ENCODE assay signal across 2 cellular contexts in the genomic region with DNA sequence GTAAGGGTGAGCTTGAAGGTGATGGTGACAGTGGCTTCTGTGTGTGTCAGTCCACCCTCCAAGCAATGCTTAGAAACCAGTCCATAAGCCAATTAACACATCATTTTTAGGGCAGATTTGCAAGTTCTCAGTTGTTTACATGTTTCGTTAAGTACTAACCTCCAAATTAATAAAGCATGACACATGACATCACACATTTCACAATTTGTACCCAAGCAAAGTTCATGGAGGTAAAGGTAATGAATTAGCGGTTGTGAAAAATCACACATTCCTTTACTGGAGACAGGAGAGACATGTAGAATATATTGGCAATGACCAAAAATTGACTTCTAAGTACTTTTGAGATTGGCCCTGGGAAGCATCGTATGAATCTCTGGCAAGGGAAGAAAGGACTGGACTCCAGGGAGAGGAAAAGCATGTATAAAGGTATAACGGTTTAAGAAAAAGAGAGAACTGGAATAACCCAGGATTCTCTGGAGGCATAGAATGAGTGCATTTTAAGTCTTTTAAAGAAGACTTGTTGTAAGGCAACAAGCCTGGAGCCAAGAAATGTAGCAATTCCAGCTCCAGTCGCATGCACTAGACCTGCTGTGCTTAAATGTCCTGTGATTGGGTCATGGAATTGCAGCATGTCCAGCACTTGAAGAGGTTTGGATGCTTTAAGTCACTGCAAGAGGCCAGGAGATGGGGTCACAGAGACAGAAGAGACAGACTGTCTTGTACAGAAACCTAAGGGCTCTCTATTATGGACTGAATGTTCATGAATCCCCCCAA.
TF ChIP-seq lines count a peak whose summit lies in the region.

No MANE protein-coding gene starts in this region.

TF ChIP-seq in liver, 16 proteins besides CTCF, POLR2A, EP300 and RAD21:
- TF ChIP-seq HNF4A (conservative IDR thresholded peaks at IDR 0.05) (peak; percentile 59 to 68), RXRA (IDR thresholded peaks at IDR 0.05) (peak; percentile 14 to 55), GABPA (IDR thresholded peaks at IDR 0.05 in 1 of 2, conservative IDR thresholded peaks at IDR 0.05 in 1 of 2) (no peak)

TF ChIP-seq in HepG2, 621 proteins besides CTCF, POLR2A, EP300 and RAD21:
- TF ChIP-seq, protein P1, sequence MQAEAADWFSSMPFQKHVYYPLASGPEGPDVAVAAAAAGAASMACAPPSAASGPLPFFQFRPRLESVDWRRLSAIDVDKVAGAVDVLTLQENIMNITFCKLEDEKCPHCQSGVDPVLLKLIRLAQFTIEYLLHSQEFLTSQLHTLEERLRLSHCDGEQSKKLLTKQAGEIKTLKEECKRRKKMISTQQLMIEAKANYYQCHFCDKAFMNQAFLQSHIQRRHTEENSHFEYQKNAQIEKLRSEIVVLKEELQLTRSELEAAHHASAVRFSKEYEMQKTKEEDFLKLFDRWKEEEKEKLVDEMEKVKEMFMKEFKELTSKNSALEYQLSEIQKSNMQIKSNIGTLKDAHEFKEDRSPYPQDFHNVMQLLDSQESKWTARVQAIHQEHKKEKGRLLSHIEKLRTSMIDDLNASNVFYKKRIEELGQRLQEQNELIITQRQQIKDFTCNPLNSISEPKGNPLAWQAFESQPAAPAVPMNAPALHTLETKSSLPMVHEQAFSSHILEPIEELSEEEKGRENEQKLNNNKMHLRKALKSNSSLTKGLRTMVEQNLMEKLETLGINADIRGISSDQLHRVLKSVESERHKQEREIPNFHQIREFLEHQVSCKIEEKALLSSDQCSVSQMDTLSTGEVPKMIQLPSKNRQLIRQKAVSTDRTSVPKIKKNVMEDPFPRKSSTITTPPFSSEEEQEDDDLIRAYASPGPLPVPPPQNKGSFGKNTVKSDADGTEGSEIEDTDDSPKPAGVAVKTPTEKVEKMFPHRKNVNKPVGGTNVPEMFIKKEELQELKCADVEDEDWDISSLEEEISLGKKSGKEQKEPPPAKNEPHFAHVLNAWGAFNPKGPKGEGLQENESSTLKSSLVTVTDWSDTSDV (CRISPR knock-in tag; IDR thresholded peaks at IDR 0.05), result no peak
- TF ChIP-seq, protein P2, sequence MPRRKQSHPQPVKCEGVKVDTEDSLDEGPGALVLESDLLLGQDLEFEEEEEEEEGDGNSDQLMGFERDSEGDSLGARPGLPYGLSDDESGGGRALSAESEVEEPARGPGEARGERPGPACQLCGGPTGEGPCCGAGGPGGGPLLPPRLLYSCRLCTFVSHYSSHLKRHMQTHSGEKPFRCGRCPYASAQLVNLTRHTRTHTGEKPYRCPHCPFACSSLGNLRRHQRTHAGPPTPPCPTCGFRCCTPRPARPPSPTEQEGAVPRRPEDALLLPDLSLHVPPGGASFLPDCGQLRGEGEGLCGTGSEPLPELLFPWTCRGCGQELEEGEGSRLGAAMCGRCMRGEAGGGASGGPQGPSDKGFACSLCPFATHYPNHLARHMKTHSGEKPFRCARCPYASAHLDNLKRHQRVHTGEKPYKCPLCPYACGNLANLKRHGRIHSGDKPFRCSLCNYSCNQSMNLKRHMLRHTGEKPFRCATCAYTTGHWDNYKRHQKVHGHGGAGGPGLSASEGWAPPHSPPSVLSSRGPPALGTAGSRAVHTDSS (CRISPR knock-in tag; conservative IDR thresholded peaks at IDR 0.05), result no peak
- TF ChIP-seq SMARCE1 (IDR thresholded peaks at IDR 0.05; ENCODE audit: borderline replicate concordance) (no peak), TOPORS (CRISPR knock-in tag; IDR thresholded peaks at IDR 0.05) (no peak), GTF2F1 (IDR thresholded peaks at IDR 0.05; ENCODE audit: low read length) (no peak), REPIN1 (CRISPR knock-in tag; IDR thresholded peaks at IDR 0.05; ENCODE audit: borderline replicate concordance, low read depth) (no peak), ZNF451 (CRISPR knock-in tag; IDR thresholded peaks at IDR 0.05) (no peak), ZNF34 (CRISPR knock-in tag; IDR thresholded peaks at IDR 0.05; ENCODE audit: borderline replicate concordance) (no peak), ZNF10 (CRISPR knock-in tag; IDR thresholded peaks at IDR 0.05; ENCODE audit: borderline replicate concordance, low read depth) (no peak), ZNF12 (CRISPR knock-in tag; IDR thresholded peaks at IDR 0.05) (no peak), JARID2 (CRISPR knock-in tag; IDR thresholded peaks at IDR 0.05; ENCODE audit: insufficient replicate concordance) (no peak), IRX3 (CRISPR knock-in tag; IDR thresholded peaks at IDR 0.05; ENCODE audit: borderline replicate concordance, low read depth) (no peak), RAD51 (IDR thresholded peaks at IDR 0.05; ENCODE audit: borderline replicate concordance) (no peak), DR1 (CRISPR knock-in tag; IDR thresholded peaks at IDR 0.05) (no peak), STAT5B (CRISPR knock-in tag; IDR thresholded peaks at IDR 0.05) (no peak), NFYB (CRISPR knock-in tag; IDR thresholded peaks at IDR 0.05) (no peak)
- TF ChIP-seq, protein P3, sequence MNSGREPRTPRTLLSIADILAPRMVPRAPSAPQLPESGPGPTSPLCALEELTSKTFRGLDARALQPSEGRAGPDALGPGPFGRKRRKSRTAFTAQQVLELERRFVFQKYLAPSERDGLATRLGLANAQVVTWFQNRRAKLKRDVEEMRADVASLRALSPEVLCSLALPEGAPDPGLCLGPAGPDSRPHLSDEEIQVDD (CRISPR knock-in tag; IDR thresholded peaks at IDR 0.05; ENCODE audit: borderline replicate concordance), result no peak
- TF ChIP-seq, protein P4, sequence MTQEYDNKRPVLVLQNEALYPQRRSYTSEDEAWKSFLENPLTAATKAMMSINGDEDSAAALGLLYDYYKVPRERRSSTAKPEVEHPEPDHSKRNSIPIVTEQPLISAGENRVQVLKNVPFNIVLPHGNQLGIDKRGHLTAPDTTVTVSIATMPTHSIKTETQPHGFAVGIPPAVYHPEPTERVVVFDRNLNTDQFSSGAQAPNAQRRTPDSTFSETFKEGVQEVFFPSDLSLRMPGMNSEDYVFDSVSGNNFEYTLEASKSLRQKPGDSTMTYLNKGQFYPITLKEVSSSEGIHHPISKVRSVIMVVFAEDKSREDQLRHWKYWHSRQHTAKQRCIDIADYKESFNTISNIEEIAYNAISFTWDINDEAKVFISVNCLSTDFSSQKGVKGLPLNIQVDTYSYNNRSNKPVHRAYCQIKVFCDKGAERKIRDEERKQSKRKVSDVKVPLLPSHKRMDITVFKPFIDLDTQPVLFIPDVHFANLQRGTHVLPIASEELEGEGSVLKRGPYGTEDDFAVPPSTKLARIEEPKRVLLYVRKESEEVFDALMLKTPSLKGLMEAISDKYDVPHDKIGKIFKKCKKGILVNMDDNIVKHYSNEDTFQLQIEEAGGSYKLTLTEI (CRISPR knock-in tag; conservative IDR thresholded peaks at IDR 0.05), result no peak
